In genomic region chr6:150004783-150005717, GRCh38 we compare ENCODE assay signal across 8 cellular contexts. TPM values are rescaled to one million over a fixed set of nuclear protein-coding genes. Genes with fewer than 3 reads are reported as not detected.
DNase-seq lines count a peak whose midpoint lies in the region; ATAC-seq and TF ChIP-seq lines count a peak whose summit lies in the region.

No MANE protein-coding gene starts in this region.

- peak; percentile 74 for ATAC-seq in GM19397 (IDR thresholded peaks at IDR 0.05; ENCODE audit: unreplicated experiment)
- ATAC-seq in HG03571 (IDR thresholded peaks at IDR 0.05; ENCODE audit: unreplicated experiment), result peak; percentile 76
- peak; percentile 97 for ATAC-seq in lung (ENCODE audit: insufficient read depth, low FRiP score)

- H3K4me1 Mint-ChIP-seq in CD14-positive monocyte, result peaks cover 16% of the 10 kb centered on the region
- H3K4me1 Mint-ChIP-seq in activated CD4-positive, alpha-beta memory T cell treated with anti-CD3 and anti-CD28 coated beads, Interleukin-2, amount 10 ng/mL, durations not matched to agents 7 days and 5 days, result peaks cover 54% of the 10 kb centered on the region

- peaks cover 51 to 66% (median 57%) of the 10 kb centered on the region in 3 donors for H3K27me3 Mint-ChIP-seq in CD14-positive monocyte (ENCODE audit: low read depth in 3 of 3)
- peaks cover 35% of the 10 kb centered on the region for H3K27me3 Mint-ChIP-seq in activated CD4-positive, alpha-beta memory T cell treated with anti-CD3 and anti-CD28 coated beads, Interleukin-2, amount 10 ng/mL, durations not matched to agents 7 days and 5 days

- H3K4me1 ChIP-seq in ectodermal cell (ENCODE audit: control insufficient read depth, insufficient read depth, low read length) (peaks cover 4% of the 10 kb centered on the region), lung (ENCODE audit: control insufficient read depth in 2 of 2, insufficient read depth in 2 of 2, low read length in 2 of 2) (peaks cover 0 to 3% of the 10 kb centered on the region in 2 donors)

- H3K27me3 ChIP-seq in ectodermal cell (ENCODE audit: control insufficient read depth, insufficient read depth, low read length, poor library complexity, severe bottlenecking) (peaks cover 51% of the 10 kb centered on the region), lung (ENCODE audit: control insufficient read depth, insufficient read depth) (no peaks in the 10 kb centered on the region)

- H3K4me3 Mint-ChIP-seq in CD14-positive monocyte, result peak overlapping the region; percentile 88 to 94
- peak overlapping the region; percentile 84 for H3K4me3 Mint-ChIP-seq in activated CD4-positive, alpha-beta memory T cell treated with anti-CD3 and anti-CD28 coated beads, Interleukin-2, amount 10 ng/mL, durations not matched to agents 7 days and 5 days

- peak overlapping the region in 4 of 7 donors; percentile 60 to 78 (median 72) for H3K27ac Mint-ChIP-seq in CD14-positive monocyte
- peak overlapping the region; percentile 78 for H3K27ac Mint-ChIP-seq in activated CD4-positive, alpha-beta memory T cell treated with anti-CD3 and anti-CD28 coated beads, Interleukin-2, amount 10 ng/mL, durations not matched to agents 7 days and 5 days

- TF ChIP-seq CTCF in CD14-positive monocyte (IDR thresholded peaks at IDR 0.05) (no peak), lung (IDR thresholded peaks at IDR 0.05; ENCODE audit: control extremely low read depth, extremely low read depth) (no peak)

- H3K4me3 ChIP-seq in ectodermal cell (ENCODE audit: insufficient read depth, low read depth, low read length) (peak overlapping the region; percentile 42), lung (peak overlapping the region; percentile 50)

- no peak overlapping the region for H3K27ac ChIP-seq in ectodermal cell (ENCODE audit: insufficient read depth, low read depth, low read length, poor library complexity, severe bottlenecking)
- H3K27ac ChIP-seq in lung (ENCODE audit: low read depth in 1 of 2, low read length in 1 of 2), result peak overlapping the region in 1 of 2 donors; percentile 73

- intact Hi-C loops in CD14-positive monocyte (cut with micrococcal nuclease), result no loop called here

- H3K36me3 ChIP-seq in ectodermal cell (ENCODE audit: control insufficient read depth, insufficient read depth, low read length), result no peaks in the 10 kb centered on the region
- H3K36me3 ChIP-seq in lung (ENCODE audit: control insufficient read depth in 2 of 2, insufficient read depth in 2 of 2, low read length in 2 of 2), result no peaks in the 10 kb centered on the region

- 0% methylated on average over 77 to 79 of the region's 79 CpGs for WGBS in ectodermal cell, 2 experiments
- 0 to 1% methylated on average over 77 to 79 of the region's 79 CpGs for WGBS in lung, 2 donors

- POLR2A ChIA-PET in activated CD4-positive, alpha-beta memory T cell treated with anti-CD3 and anti-CD28 coated beads, Interleukin-2, amount 10 ng/mL, durations not matched to agents 7 days and 5 days (lab: Charles Lee), result interaction anchor here (0.6 to 0.8 kb wide), 2 partner anchors 13 to 66 kb away, joined by 3 read pairs; no protein-coding TSS in a partner anchor

- H3K36me3 Mint-ChIP-seq in CD14-positive monocyte, result no peaks in the 10 kb centered on the region
- H3K36me3 Mint-ChIP-seq in activated CD4-positive, alpha-beta memory T cell treated with anti-CD3 and anti-CD28 coated beads, Interleukin-2, amount 10 ng/mL, durations not matched to agents 7 days and 5 days (ENCODE audit: low read depth), result peaks cover 4% of the 10 kb centered on the region

- CTCF ChIA-PET in activated CD4-positive, alpha-beta memory T cell treated with anti-CD3 and anti-CD28 coated beads, Interleukin-2, amount 10 ng/mL, durations not matched to agents 7 days and 5 days (lab: Charles Lee), result no interaction called here

- DNase-seq in CD14-positive monocyte (ENCODE audit: low spot score) (peak; percentile 85), NCI-H82 (lab: John Stamatoyannopoulos, UW) (peak; percentile 95), lung (ENCODE audit: low spot score) (peak; percentile 94)
- DNase-seq in activated CD4-positive, alpha-beta memory T cell treated with anti-CD3 and anti-CD28 coated beads, Interleukin-2, amount 10 ng/mL, durations not matched to agents 7 days and 5 days, result peak; percentile 95
- peak; percentile 79 to 88 for DNase-seq in stimulated activated CD4-positive, alpha-beta T cell treated with anti-CD3 and anti-CD28 coated beads, Interleukin-4, amount 100 ng/mL, for 48 hours (ENCODE audit: low read depth in 2 of 2)

- H3K9me3 ChIP-seq in ectodermal cell (ENCODE audit: control insufficient read depth, low read length) (no peaks in the 10 kb centered on the region), lung (ENCODE audit: control insufficient read depth in 2 of 2, insufficient read depth in 1 of 2, low read length in 1 of 2) (no peaks in the 10 kb centered on the region)

- peaks cover 0 to 6% (median 0%) of the 10 kb centered on the region in 7 donors for H3K9me3 Mint-ChIP-seq in CD14-positive monocyte
- H3K9me3 Mint-ChIP-seq in activated CD4-positive, alpha-beta memory T cell treated with anti-CD3 and anti-CD28 coated beads, Interleukin-2, amount 10 ng/mL, durations not matched to agents 7 days and 5 days, result no peaks in the 10 kb centered on the region

RNA-seq across cellular contexts. Expression of gene RAET1L, which starts 20.3 kb away (rescaled TPM):
- polyA plus RNA-seq in CD14-positive monocyte (not detected), lung (under 1 TPM in 1 of 2 donors, not detected in 1; 0.06 TPM)
- not detected for total RNA-seq in activated CD4-positive, alpha-beta memory T cell treated with anti-CD3 and anti-CD28 coated beads, Interleukin-2, amount 10 ng/mL, durations not matched to agents 7 days and 5 days
- polyA plus RNA-seq in ectodermal cell (2013, experiment 1 of 4), result not detected
- not detected for polyA plus RNA-seq in ectodermal cell (2013, experiment 2 of 4)
- polyA plus RNA-seq in ectodermal cell (2013, experiment 3 of 4), result not detected
- polyA plus RNA-seq in ectodermal cell (2013, experiment 4 of 4), result not detected
- not detected for total RNA-seq in lung

RNA-seq across cellular contexts. Expression of gene ULBP1, which starts 41.3 kb away (rescaled TPM):
- polyA plus RNA-seq in CD14-positive monocyte, result under 1 TPM; 0.06 to 0.09 TPM
- 1 to 10 TPM; 2.1 to 2.3 TPM for total RNA-seq in activated CD4-positive, alpha-beta memory T cell treated with anti-CD3 and anti-CD28 coated beads, Interleukin-2, amount 10 ng/mL, durations not matched to agents 7 days and 5 days
- 2.1 TPM for polyA plus RNA-seq in ectodermal cell (2013, experiment 1 of 4)
- 1.4 TPM for polyA plus RNA-seq in ectodermal cell (2013, experiment 2 of 4)
- 2.0 TPM for polyA plus RNA-seq in ectodermal cell (2013, experiment 3 of 4)
- 2.1 TPM for polyA plus RNA-seq in ectodermal cell (2013, experiment 4 of 4)
- 1 to 10 TPM; 1.7 to 6.2 TPM for total RNA-seq in lung
- polyA plus RNA-seq in lung, result 1 to 10 TPM in 1 of 2 donors, under 1 TPM in 1; 0.59 to 1.9 TPM
